Comparison of ENCODE assay signal across 1 cellular context in the genomic region with DNA sequence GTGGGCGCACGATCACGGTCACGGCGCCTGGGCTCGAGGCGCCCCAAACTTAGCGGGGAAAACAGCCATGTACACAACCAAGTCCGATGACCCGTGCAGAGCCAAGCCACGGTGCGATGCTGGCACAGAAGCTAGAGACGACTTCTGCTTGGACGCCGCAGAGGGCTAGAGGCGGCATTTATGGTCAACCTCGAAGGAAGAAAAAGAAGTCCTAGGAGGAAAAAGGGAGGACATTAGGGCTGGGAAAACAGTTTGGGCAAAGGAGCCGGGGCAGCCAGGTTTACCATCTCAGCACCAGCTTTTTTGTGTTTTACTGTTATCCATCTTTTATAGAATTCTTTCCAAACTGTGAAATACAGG.
TF ChIP-seq lines count a peak whose summit lies in the region.

No MANE protein-coding gene starts in this region.

TF ChIP-seq in HepG2, 621 proteins besides CTCF, POLR2A, EP300 and RAD21 (continued from another document and continues in another):
- no peak for TF ChIP-seq TERF1 (CRISPR knock-in tag; IDR thresholded peaks at IDR 0.05)
- TF ChIP-seq ZNF749 (CRISPR knock-in tag; IDR thresholded peaks at IDR 0.05; ENCODE audit: borderline replicate concordance) = no peak
- TF ChIP-seq ZNF124 (CRISPR knock-in tag; IDR thresholded peaks at IDR 0.05) = no peak
- no peak for TF ChIP-seq NFIB (CRISPR knock-in tag; IDR thresholded peaks at IDR 0.05; ENCODE audit: borderline replicate concordance)
- no peak for TF ChIP-seq STAT6 (CRISPR knock-in tag; IDR thresholded peaks at IDR 0.05; ENCODE audit: borderline replicate concordance)
- TF ChIP-seq PRDM15 (CRISPR knock-in tag; IDR thresholded peaks at IDR 0.05) = no peak
- no peak for TF ChIP-seq THAP9 (CRISPR knock-in tag; IDR thresholded peaks at IDR 0.05; ENCODE audit: borderline replicate concordance)
- no peak for TF ChIP-seq PAX8 (CRISPR knock-in tag; IDR thresholded peaks at IDR 0.05; ENCODE audit: borderline replicate concordance)
- TF ChIP-seq, protein P1, sequence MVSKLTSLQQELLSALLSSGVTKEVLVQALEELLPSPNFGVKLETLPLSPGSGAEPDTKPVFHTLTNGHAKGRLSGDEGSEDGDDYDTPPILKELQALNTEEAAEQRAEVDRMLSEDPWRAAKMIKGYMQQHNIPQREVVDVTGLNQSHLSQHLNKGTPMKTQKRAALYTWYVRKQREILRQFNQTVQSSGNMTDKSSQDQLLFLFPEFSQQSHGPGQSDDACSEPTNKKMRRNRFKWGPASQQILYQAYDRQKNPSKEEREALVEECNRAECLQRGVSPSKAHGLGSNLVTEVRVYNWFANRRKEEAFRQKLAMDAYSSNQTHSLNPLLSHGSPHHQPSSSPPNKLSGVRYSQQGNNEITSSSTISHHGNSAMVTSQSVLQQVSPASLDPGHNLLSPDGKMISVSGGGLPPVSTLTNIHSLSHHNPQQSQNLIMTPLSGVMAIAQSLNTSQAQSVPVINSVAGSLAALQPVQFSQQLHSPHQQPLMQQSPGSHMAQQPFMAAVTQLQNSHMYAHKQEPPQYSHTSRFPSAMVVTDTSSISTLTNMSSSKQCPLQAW (CRISPR knock-in tag; IDR thresholded peaks at IDR 0.05) = peak; percentile 56; the same call in 1 of the 2 replicates
- TF ChIP-seq ZBTB20 (CRISPR knock-in tag; IDR thresholded peaks at IDR 0.05; ENCODE audit: borderline replicate concordance, low read depth) = 0 out of 2 replicates have a peak, but pooled peaks have one; percentile 8
- TF ChIP-seq GLI4 (CRISPR knock-in tag; IDR thresholded peaks at IDR 0.05; ENCODE audit: borderline replicate concordance) = no peak
- no peak for TF ChIP-seq PTBP1 (IDR thresholded peaks at IDR 0.05; ENCODE audit: low read depth, low read length, poor library complexity, severe bottlenecking)
- TF ChIP-seq ZNF75D (CRISPR knock-in tag; IDR thresholded peaks at IDR 0.05; ENCODE audit: borderline replicate concordance) = no peak
- TF ChIP-seq, protein P2, sequence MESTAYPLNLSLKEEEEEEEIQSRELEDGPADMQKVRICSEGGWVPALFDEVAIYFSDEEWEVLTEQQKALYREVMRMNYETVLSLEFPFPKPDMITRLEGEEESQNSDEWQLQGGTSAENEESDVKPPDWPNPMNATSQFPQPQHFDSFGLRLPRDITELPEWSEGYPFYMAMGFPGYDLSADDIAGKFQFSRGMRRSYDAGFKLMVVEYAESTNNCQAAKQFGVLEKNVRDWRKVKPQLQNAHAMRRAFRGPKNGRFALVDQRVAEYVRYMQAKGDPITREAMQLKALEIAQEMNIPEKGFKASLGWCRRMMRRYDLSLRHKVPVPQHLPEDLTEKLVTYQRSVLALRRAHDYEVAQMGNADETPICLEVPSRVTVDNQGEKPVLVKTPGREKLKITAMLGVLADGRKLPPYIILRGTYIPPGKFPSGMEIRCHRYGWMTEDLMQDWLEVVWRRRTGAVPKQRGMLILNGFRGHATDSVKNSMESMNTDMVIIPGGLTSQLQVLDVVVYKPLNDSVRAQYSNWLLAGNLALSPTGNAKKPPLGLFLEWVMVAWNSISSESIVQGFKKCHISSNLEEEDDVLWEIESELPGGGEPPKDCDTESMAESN (CRISPR knock-in tag; conservative IDR thresholded peaks at IDR 0.05) = no peak
- TF ChIP-seq ARID2 (CRISPR knock-in tag; IDR thresholded peaks at IDR 0.05; ENCODE audit: borderline replicate concordance) = no peak
- TF ChIP-seq ZNF564 (CRISPR knock-in tag; IDR thresholded peaks at IDR 0.05) = no peak
- no peak for TF ChIP-seq ZNF790 (CRISPR knock-in tag; IDR thresholded peaks at IDR 0.05; ENCODE audit: borderline replicate concordance)
- no peak for TF ChIP-seq GTF2F1 (IDR thresholded peaks at IDR 0.05; ENCODE audit: low read length)
- TF ChIP-seq TFDP2 (CRISPR knock-in tag; IDR thresholded peaks at IDR 0.05) = no peak; the same call in 1 of the 2 replicates
- no peak for TF ChIP-seq CHD2 (IDR thresholded peaks at IDR 0.05; ENCODE audit: low read depth, low read length)
- TF ChIP-seq, protein P3, sequence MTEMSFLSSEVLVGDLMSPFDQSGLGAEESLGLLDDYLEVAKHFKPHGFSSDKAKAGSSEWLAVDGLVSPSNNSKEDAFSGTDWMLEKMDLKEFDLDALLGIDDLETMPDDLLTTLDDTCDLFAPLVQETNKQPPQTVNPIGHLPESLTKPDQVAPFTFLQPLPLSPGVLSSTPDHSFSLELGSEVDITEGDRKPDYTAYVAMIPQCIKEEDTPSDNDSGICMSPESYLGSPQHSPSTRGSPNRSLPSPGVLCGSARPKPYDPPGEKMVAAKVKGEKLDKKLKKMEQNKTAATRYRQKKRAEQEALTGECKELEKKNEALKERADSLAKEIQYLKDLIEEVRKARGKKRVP (CRISPR knock-in tag; IDR thresholded peaks at IDR 0.05) = no peak
- no peak for TF ChIP-seq NAIF1 (CRISPR knock-in tag; IDR thresholded peaks at IDR 0.05; ENCODE audit: borderline replicate concordance)
- TF ChIP-seq HDAC6 (IDR thresholded peaks at IDR 0.05; ENCODE audit: low read depth, low read length) = no peak
- peak; percentile 67; the same call in 1 of the 2 replicates for TF ChIP-seq ZNF468 (CRISPR knock-in tag; IDR thresholded peaks at IDR 0.05)
- TF ChIP-seq MYNN (CRISPR knock-in tag; IDR thresholded peaks at IDR 0.05; ENCODE audit: low read depth) = no peak
- no peak for TF ChIP-seq ZNF644 (CRISPR knock-in tag; IDR thresholded peaks at IDR 0.05; ENCODE audit: low read depth)
- TF ChIP-seq MZF1 (CRISPR knock-in tag; IDR thresholded peaks at IDR 0.05; ENCODE audit: borderline replicate concordance) = 0 out of 2 replicates have a peak, but pooled peaks have one; percentile 64
- TF ChIP-seq, protein P4, sequence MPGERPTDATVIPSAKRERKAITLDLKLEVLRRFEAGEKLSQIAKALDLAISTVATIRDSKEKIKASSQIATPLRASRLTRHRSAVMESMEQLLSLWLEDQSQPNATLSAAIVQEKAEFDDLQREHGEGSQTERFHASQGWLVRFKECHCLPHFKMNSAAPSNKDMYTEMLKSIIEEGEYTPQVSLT (CRISPR knock-in tag; IDR thresholded peaks at IDR 0.05; ENCODE audit: borderline replicate concordance, low read depth) = no peak
- TF ChIP-seq ZNF337 (CRISPR knock-in tag; IDR thresholded peaks at IDR 0.05; ENCODE audit: borderline replicate concordance, low read depth) = no peak
- TF ChIP-seq CSRNP1 (CRISPR knock-in tag; IDR thresholded peaks at IDR 0.05) = 0 out of 2 replicates have a peak, but pooled peaks have one; percentile 33
- TF ChIP-seq, protein P5, sequence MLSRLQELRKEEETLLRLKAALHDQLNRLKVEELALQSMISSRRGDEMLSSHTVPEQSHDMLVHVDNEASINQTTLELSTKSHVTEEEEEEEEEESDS (CRISPR knock-in tag; IDR thresholded peaks at IDR 0.05; ENCODE audit: borderline replicate concordance) = no peak
- peak; percentile 14; the same call in 1 of the 2 replicates for TF ChIP-seq ZBTB46 (CRISPR knock-in tag; IDR thresholded peaks at IDR 0.05; ENCODE audit: borderline replicate concordance)
- TF ChIP-seq ZNF343 (CRISPR knock-in tag; IDR thresholded peaks at IDR 0.05) = 0 out of 2 replicates have a peak, but pooled peaks have one; percentile 23
- no peak for TF ChIP-seq ZNF670 (CRISPR knock-in tag; IDR thresholded peaks at IDR 0.05; ENCODE audit: borderline replicate concordance)
